Comparison of ENCODE assay signal across 1 cellular context in the genomic region with DNA sequence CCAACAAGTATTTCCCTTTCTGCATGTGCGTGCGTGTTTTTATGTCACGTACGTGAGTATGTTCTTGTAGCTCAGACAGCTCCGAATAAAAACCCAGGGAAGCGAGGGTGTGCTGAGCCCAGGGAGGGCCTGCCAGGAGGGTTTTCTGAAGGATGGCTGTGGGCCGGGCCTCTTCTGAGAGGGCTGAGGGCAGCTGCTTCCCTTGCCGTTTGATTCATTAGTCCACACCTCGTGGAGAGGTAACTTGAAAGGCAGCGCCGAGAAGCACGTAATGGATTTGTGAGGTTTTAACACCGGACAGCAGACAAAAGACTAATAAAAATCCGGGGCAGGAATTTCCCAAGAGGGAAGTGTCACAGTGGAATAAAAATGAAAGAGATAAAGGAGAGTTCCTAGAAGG.
TF ChIP-seq lines count a peak whose summit lies in the region.

No MANE protein-coding gene starts in this region.

TF ChIP-seq in H1, 55 proteins besides CTCF, POLR2A, EP300 and RAD21:
- TF ChIP-seq, protein P1, sequence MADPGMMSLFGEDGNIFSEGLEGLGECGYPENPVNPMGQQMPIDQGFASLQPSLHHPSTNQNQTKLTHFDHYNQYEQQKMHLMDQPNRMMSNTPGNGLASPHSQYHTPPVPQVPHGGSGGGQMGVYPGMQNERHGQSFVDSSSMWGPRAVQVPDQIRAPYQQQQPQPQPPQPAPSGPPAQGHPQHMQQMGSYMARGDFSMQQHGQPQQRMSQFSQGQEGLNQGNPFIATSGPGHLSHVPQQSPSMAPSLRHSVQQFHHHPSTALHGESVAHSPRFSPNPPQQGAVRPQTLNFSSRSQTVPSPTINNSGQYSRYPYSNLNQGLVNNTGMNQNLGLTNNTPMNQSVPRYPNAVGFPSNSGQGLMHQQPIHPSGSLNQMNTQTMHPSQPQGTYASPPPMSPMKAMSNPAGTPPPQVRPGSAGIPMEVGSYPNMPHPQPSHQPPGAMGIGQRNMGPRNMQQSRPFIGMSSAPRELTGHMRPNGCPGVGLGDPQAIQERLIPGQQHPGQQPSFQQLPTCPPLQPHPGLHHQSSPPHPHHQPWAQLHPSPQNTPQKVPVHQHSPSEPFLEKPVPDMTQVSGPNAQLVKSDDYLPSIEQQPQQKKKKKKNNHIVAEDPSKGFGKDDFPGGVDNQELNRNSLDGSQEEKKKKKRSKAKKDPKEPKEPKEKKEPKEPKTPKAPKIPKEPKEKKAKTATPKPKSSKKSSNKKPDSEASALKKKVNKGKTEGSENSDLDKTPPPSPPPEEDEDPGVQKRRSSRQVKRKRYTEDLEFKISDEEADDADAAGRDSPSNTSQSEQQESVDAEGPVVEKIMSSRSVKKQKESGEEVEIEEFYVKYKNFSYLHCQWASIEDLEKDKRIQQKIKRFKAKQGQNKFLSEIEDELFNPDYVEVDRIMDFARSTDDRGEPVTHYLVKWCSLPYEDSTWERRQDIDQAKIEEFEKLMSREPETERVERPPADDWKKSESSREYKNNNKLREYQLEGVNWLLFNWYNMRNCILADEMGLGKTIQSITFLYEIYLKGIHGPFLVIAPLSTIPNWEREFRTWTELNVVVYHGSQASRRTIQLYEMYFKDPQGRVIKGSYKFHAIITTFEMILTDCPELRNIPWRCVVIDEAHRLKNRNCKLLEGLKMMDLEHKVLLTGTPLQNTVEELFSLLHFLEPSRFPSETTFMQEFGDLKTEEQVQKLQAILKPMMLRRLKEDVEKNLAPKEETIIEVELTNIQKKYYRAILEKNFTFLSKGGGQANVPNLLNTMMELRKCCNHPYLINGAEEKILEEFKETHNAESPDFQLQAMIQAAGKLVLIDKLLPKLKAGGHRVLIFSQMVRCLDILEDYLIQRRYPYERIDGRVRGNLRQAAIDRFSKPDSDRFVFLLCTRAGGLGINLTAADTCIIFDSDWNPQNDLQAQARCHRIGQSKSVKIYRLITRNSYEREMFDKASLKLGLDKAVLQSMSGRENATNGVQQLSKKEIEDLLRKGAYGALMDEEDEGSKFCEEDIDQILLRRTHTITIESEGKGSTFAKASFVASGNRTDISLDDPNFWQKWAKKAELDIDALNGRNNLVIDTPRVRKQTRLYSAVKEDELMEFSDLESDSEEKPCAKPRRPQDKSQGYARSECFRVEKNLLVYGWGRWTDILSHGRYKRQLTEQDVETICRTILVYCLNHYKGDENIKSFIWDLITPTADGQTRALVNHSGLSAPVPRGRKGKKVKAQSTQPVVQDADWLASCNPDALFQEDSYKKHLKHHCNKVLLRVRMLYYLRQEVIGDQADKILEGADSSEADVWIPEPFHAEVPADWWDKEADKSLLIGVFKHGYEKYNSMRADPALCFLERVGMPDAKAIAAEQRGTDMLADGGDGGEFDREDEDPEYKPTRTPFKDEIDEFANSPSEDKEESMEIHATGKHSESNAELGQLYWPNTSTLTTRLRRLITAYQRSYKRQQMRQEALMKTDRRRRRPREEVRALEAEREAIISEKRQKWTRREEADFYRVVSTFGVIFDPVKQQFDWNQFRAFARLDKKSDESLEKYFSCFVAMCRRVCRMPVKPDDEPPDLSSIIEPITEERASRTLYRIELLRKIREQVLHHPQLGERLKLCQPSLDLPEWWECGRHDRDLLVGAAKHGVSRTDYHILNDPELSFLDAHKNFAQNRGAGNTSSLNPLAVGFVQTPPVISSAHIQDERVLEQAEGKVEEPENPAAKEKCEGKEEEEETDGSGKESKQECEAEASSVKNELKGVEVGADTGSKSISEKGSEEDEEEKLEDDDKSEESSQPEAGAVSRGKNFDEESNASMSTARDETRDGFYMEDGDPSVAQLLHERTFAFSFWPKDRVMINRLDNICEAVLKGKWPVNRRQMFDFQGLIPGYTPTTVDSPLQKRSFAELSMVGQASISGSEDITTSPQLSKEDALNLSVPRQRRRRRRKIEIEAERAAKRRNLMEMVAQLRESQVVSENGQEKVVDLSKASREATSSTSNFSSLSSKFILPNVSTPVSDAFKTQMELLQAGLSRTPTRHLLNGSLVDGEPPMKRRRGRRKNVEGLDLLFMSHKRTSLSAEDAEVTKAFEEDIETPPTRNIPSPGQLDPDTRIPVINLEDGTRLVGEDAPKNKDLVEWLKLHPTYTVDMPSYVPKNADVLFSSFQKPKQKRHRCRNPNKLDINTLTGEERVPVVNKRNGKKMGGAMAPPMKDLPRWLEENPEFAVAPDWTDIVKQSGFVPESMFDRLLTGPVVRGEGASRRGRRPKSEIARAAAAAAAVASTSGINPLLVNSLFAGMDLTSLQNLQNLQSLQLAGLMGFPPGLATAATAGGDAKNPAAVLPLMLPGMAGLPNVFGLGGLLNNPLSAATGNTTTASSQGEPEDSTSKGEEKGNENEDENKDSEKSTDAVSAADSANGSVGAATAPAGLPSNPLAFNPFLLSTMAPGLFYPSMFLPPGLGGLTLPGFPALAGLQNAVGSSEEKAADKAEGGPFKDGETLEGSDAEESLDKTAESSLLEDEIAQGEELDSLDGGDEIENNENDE (IDR thresholded peaks at IDR 0.05; ENCODE audit: insufficient replicate concordance, low read length) = no peak
- TF ChIP-seq ZNF274 (IDR thresholded peaks at IDR 0.05; ENCODE audit: borderline replicate concordance, extremely low read depth, low read length) (no peak), RBBP5 (IDR thresholded peaks at IDR 0.05; ENCODE audit: borderline replicate concordance, low read depth, low read length) (no peak), GTF2F1 (IDR thresholded peaks at IDR 0.05; ENCODE audit: borderline replicate concordance, low read depth, low read length) (no peak), TAF1 (IDR thresholded peaks at IDR 0.05; ENCODE audit: low read depth, low read length) (no peak), NRF1 (IDR thresholded peaks at IDR 0.05; ENCODE audit: low read depth, low read length) (no peak)
- TF ChIP-seq, protein P2, sequence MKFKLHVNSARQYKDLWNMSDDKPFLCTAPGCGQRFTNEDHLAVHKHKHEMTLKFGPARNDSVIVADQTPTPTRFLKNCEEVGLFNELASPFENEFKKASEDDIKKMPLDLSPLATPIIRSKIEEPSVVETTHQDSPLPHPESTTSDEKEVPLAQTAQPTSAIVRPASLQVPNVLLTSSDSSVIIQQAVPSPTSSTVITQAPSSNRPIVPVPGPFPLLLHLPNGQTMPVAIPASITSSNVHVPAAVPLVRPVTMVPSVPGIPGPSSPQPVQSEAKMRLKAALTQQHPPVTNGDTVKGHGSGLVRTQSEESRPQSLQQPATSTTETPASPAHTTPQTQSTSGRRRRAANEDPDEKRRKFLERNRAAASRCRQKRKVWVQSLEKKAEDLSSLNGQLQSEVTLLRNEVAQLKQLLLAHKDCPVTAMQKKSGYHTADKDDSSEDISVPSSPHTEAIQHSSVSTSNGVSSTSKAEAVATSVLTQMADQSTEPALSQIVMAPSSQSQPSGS (IDR thresholded peaks at IDR 0.05; ENCODE audit: low read length) = no peak
TF ChIP-seq in H1: peak in this region for 0.
